Comparison of ENCODE assay signal across 1 cellular context in the genomic region with DNA sequence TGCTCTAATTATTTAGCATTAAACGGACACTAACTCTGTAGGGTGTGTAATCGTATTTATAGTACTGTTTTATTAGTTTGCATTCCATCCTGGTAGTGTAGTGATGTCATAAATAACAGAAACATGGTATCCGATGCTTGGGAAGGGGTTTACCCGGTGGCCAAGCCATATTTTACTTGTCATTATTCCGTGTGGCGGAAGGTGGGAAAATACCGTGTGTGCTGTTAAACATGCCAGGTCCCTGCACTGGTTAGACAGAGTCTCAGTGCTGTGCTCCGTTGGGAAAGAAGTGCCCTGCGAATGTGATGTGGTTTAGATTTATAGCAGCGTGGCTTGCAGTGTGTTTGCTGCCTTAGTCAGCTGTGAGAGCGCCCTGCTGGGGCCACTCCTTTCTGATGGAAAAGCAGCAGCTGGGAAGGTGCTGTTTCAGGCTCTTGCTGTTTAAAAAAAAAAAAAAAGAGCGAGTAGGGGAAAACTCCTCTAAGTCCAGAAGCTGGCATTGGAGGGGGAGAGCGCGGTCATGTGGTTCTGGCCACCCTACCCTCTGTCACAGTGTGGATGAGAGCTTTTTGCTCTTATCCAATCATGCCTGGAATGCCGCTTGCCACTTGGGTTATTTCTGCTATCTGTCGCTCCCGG.
TF ChIP-seq lines count a peak whose summit lies in the region.

No MANE protein-coding gene starts in this region.

TF ChIP-seq in IMR-90, 13 proteins besides CTCF, POLR2A, EP300 and RAD21 (continued from another document):
- TF ChIP-seq, protein P1, sequence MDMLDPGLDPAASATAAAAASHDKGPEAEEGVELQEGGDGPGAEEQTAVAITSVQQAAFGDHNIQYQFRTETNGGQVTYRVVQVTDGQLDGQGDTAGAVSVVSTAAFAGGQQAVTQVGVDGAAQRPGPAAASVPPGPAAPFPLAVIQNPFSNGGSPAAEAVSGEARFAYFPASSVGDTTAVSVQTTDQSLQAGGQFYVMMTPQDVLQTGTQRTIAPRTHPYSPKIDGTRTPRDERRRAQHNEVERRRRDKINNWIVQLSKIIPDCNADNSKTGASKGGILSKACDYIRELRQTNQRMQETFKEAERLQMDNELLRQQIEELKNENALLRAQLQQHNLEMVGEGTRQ (IDR thresholded peaks at IDR 0.05; ENCODE audit: low read depth, low read length) = no peak
- TF ChIP-seq MAZ (IDR thresholded peaks at IDR 0.05; ENCODE audit: borderline replicate concordance, low read depth, low read length) (no peak), SMC3 (IDR thresholded peaks at IDR 0.05; ENCODE audit: low read depth, low read length) (no peak), MXI1 (IDR thresholded peaks at IDR 0.05; ENCODE audit: borderline replicate concordance, low read depth, low read length) (no peak), BHLHE40 (IDR thresholded peaks at IDR 0.05; ENCODE audit: low read depth, low read length) (no peak)
